13 cellular contexts compared by ENCODE assay signal in the genomic region with DNA sequence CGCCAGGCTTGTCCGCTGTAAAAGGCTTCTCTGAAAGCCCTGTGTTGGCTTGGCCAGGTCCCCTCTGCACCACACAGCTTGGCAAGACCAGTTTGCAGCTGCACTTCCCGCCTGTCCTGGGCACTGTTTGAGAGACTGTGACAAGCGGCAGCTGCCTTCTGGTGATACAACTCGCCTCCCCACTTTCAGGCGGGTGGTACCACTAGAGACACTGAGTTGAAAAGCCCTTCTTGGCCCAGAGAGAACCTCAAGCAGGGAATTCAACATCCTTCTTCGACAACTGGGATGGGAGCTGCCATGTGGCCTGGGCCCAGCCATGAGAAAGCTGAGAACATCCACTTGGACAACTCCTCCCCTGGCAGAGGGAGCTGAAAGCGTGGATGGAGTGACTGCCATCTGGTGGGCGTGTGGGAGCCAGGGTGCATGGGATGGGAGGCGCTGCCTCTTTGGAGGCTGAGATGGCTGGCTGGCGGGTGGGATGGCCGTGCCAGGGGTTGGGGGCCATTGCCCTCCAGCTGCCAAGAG.
DNase-seq lines count a peak whose midpoint lies in the region; ATAC-seq, FAIRE-seq and TF ChIP-seq lines count a peak whose summit lies in the region.
"Had no signal": no experiment of that assay in that cellular context is flagged by ENCODE, and none has a peak within 500 bp of the region (broad histone marks: within the 10 kb centered on the region; RNA-seq: fewer than 3 reads in every experiment).

No MANE protein-coding gene starts in this region.

- H2AFZ ChIP-seq in K562 (ENCODE audit: low read depth, low read length), result peak overlapping the region; percentile 66; the same call in 1 of the 2 replicates

- no peak overlapping the region for H3K27ac ChIP-seq in K562 (ENCODE audit: extremely low read depth, low read depth, low read length)
- H3K27ac ChIP-seq in sigmoid colon, result no peak overlapping the region
- H3K27ac ChIP-seq: Peyer's patch, stomach had no signal

- H3K9ac ChIP-seq in K562 (ENCODE audit: insufficient read depth in 1 of 2, low read depth in 2 of 2, low read length in 2 of 2), result 0 out of 4 replicates have a peak overlapping the region, but pooled peaks of 1 of the 2 experiments have one; percentile 14

- TF ChIP-seq EP300 in K562 (IDR thresholded peaks at IDR 0.05; ENCODE audit: low read length) (no peak), sigmoid colon (IDR thresholded peaks at IDR 0.05) (no peak)

- CTCF ChIA-PET in K562 (lab: Yijun Ruan, JAX; ENCODE audit: low intra/inter-chr PET ratio), result interaction anchor here (0.6 kb wide), 1 partner anchor 58 kb away, joined by 3 read pairs; no protein-coding TSS in a partner anchor

- WGBS in K562 (ENCODE audit: insufficient coverage, low coverage, missing lambda C conversion rate), result 42% methylated on average over 11 of the region's 12 CpGs
- 91 to 94% methylated on average over 12 of the region's 12 CpGs for WGBS in sigmoid colon, 2 donors

- H3K9me3 ChIP-seq in K562 (replicated peaks; ENCODE audit: control insufficient read depth, insufficient read depth, low read depth, low read length) (no peaks in the 10 kb centered on the region), sigmoid colon (no peaks in the 10 kb centered on the region)
- H3K9me3 ChIP-seq: Peyer's patch, stomach had no signal

- in situ Hi-C loops in K562 (cut with MboI), result no loop called here

- no TSS peak for BruUV-seq in K562 (replicated peaks; lab: Mats Ljungman, UMichigan)

- H3K4me3 ChIP-seq in K562, result no peak overlapping the region
- no peak overlapping the region for H3K4me3 ChIP-seq in sigmoid colon
- H3K4me3 ChIP-seq: lung, Peyer's patch, stomach had no signal

- TF ChIP-seq POLR2A in K562 (conservative IDR thresholded peaks at IDR 0.05), result no peak
- TF ChIP-seq POLR2A in sigmoid colon (IDR thresholded peaks at IDR 0.05), result no peak

- peak in 1 of 2 experiments; percentile 70; a peak in 3 of 4 replicates for TF ChIP-seq RAD21 in K562 (CRISPR knock-in tag; conservative IDR thresholded peaks at IDR 0.05 in 1 of 2, IDR thresholded peaks at IDR 0.05 in 1 of 2)

- ATAC-seq in K562, result peak; percentile 84
- no peak for ATAC-seq in HG03175 (IDR thresholded peaks at IDR 0.05; ENCODE audit: unreplicated experiment)

- DNase-seq in NCI-H345 (lab: John Stamatoyannopoulos, UW), result peak; percentile 8
- DNase-seq in NCI-H345 treated with DMSO at 0.1 percent for 48 hours (lab: John Stamatoyannopoulos, UW; ENCODE audit: unreplicated experiment), result no peak
- DNase-seq in K562 (ENCODE audit: extremely low read depth in 1 of 4, low spot score in 3 of 4), result peak in 2 of 4 experiments; percentile 28 to 62
- DNase-seq in putamen (ENCODE audit: low spot score), result peak; percentile 56
- DNase-seq in KG1 (lab: John Stamatoyannopoulos, UW), result no peak
- no peak for DNase-seq in sigmoid colon
- DNase-seq: activated CD4-positive, alpha-beta T cell treated with anti-CD3 and anti-CD28 coated beads, Interleukin-2, amount 50 U/mL, for 1 hour; Peyer's patch; stomach had no signal

- H3K27me3 ChIP-seq in K562 (ENCODE audit: control insufficient read depth in 2 of 2, insufficient read depth in 2 of 2, low read length in 2 of 2), result peaks cover 0 to 7% of the 10 kb centered on the region in 2 experiments; a peak in 2 of 5 replicates
- H3K27me3 ChIP-seq in sigmoid colon, result no peaks in the 10 kb centered on the region
- H3K27me3 ChIP-seq: Peyer's patch, stomach had no signal

- TF ChIP-seq CTCF in LNCAP (IDR thresholded peaks at IDR 0.05), result peak; percentile 9; the same call in 1 of the 2 replicates
- TF ChIP-seq CTCF in K562 (IDR thresholded peaks at IDR 0.05 in 2 of 3, conservative IDR thresholded peaks at IDR 0.05 in 1 of 3; ENCODE audit: insufficient read depth in 2 of 3, low read depth in 1 of 3, low read length in 3 of 3), result peak; percentile 51 to 69 (median 56)
- TF ChIP-seq CTCF in sigmoid colon (IDR thresholded peaks at IDR 0.05), result no peak

- H3K79me2 ChIP-seq in K562 (ENCODE audit: control insufficient read depth, insufficient read depth, low read length), result no peaks in the 10 kb centered on the region

- H3K4me1 ChIP-seq in K562 (replicated peaks in 1 of 2; ENCODE audit: control insufficient read depth in 2 of 2, insufficient read depth in 2 of 2, low read length in 2 of 2) (peaks cover 3 to 9% of the 10 kb centered on the region in 2 experiments; a peak in 4 of 5 replicates), sigmoid colon (peaks cover 0 to 14% (median 6%) of the 10 kb centered on the region in 4 donors)
- H3K4me1 ChIP-seq: Peyer's patch, stomach had no signal

- POLR2A ChIA-PET in K562 (lab: Yijun Ruan, JAX), result no interaction called here

- no peaks in the 10 kb centered on the region for H4K20me1 ChIP-seq in K562 (replicated peaks; ENCODE audit: control insufficient read depth, insufficient read depth, low read length)

- peak; percentile 40 for FAIRE-seq in K562 (lab: Jason Lieb, UNC)
- FAIRE-seq: astrocyte had no signal

- no peaks in the 10 kb centered on the region for H3K36me3 ChIP-seq in K562 (ENCODE audit: control insufficient read depth, insufficient read depth, low read length)
- no peaks in the 10 kb centered on the region for H3K36me3 ChIP-seq in sigmoid colon
- H3K36me3 ChIP-seq: Peyer's patch, stomach had no signal

- no peak overlapping the region for H3K4me2 ChIP-seq in K562 (ENCODE audit: insufficient read depth, low read length)

- intact Hi-C loops in K562 (cut with micrococcal nuclease) (loop anchor here (1.0 kb wide), 1 partner anchor 56 kb away; no protein-coding TSS in a partner anchor), sigmoid colon (cut with DNase I) (no loop called here)

- no peaks in the 10 kb centered on the region for H3K9me1 ChIP-seq in K562 (ENCODE audit: control insufficient read depth, insufficient read depth, low read length)

TF ChIP-seq in K562, 482 proteins besides CTCF, POLR2A, EP300 and RAD21 (continues in another document):
- no peak for TF ChIP-seq BMI1 (IDR thresholded peaks at IDR 0.05; ENCODE audit: low read length)
- TF ChIP-seq, protein P1, sequence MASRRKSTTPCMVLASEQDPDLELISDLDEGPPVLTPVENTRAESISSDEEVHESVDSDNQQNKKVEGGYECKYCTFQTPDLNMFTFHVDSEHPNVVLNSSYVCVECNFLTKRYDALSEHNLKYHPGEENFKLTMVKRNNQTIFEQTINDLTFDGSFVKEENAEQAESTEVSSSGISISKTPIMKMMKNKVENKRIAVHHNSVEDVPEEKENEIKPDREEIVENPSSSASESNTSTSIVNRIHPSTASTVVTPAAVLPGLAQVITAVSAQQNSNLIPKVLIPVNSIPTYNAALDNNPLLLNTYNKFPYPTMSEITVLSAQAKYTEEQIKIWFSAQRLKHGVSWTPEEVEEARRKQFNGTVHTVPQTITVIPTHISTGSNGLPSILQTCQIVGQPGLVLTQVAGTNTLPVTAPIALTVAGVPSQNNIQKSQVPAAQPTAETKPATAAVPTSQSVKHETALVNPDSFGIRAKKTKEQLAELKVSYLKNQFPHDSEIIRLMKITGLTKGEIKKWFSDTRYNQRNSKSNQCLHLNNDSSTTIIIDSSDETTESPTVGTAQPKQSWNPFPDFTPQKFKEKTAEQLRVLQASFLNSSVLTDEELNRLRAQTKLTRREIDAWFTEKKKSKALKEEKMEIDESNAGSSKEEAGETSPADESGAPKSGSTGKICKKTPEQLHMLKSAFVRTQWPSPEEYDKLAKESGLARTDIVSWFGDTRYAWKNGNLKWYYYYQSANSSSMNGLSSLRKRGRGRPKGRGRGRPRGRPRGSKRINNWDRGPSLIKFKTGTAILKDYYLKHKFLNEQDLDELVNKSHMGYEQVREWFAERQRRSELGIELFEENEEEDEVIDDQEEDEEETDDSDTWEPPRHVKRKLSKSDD (conservative IDR thresholded peaks at IDR 0.05; ENCODE audit: low read length), result no peak
- TF ChIP-seq BRCA1 (IDR thresholded peaks at IDR 0.05), result no peak
- TF ChIP-seq BRCA1 (CRISPR knock-in tag; IDR thresholded peaks at IDR 0.05), result no peak
- TF ChIP-seq, protein P2, sequence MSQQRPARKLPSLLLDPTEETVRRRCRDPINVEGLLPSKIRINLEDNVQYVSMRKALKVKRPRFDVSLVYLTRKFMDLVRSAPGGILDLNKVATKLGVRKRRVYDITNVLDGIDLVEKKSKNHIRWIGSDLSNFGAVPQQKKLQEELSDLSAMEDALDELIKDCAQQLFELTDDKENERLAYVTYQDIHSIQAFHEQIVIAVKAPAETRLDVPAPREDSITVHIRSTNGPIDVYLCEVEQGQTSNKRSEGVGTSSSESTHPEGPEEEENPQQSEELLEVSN (IDR thresholded peaks at IDR 0.05; ENCODE audit: borderline replicate concordance in 1 of 2, extremely low read depth in 1 of 2, insufficient read depth in 1 of 2, insufficient read length in 1 of 2, low read depth in 1 of 2, low read length in 1 of 2, poor library complexity in 1 of 2, severe bottlenecking in 1 of 2), result peak in 1 of 2 experiments; percentile 44
- TF ChIP-seq POLR3A (IDR thresholded peaks at IDR 0.05; ENCODE audit: borderline replicate concordance, extremely low read depth, insufficient read depth, insufficient read length), result no peak
- no peak for TF ChIP-seq SAFB (IDR thresholded peaks at IDR 0.05; ENCODE audit: borderline replicate concordance, low read depth, low read length)
- TF ChIP-seq NR2C1 (IDR thresholded peaks at IDR 0.05), result no peak
- 0 out of 2 replicates have a peak, but pooled peaks have one; percentile 14 for TF ChIP-seq NR2C1 (tag; IDR thresholded peaks at IDR 0.05)
- TF ChIP-seq, protein P3, sequence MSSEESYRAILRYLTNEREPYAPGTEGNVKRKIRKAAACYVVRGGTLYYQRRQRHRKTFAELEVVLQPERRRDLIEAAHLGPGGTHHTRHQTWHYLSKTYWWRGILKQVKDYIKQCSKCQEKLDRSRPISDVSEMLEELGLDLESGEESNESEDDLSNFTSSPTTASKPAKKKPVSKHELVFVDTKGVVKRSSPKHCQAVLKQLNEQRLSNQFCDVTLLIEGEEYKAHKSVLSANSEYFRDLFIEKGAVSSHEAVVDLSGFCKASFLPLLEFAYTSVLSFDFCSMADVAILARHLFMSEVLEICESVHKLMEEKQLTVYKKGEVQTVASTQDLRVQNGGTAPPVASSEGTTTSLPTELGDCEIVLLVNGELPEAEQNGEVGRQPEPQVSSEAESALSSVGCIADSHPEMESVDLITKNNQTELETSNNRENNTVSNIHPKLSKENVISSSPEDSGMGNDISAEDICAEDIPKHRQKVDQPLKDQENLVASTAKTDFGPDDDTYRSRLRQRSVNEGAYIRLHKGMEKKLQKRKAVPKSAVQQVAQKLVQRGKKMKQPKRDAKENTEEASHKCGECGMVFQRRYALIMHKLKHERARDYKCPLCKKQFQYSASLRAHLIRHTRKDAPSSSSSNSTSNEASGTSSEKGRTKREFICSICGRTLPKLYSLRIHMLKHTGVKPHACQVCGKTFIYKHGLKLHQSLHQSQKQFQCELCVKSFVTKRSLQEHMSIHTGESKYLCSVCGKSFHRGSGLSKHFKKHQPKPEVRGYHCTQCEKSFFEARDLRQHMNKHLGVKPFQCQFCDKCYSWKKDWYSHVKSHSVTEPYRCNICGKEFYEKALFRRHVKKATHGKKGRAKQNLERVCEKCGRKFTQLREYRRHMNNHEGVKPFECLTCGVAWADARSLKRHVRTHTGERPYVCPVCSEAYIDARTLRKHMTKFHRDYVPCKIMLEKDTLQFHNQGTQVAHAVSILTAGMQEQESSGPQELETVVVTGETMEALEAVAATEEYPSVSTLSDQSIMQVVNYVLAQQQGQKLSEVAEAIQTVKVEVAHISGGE (CRISPR knock-in tag; IDR thresholded peaks at IDR 0.05), result peak in 1 of 3 experiments; percentile 36; a peak in 1 of 6 replicates

Comparison
In these comparisons a context has a peak if more than half of its experiments do, and no peak if none do; other contexts are left out.
1. DNase-seq: peak in NCI-H345 (single experiment) and putamen (single experiment); none in NCI-H345 treated with DMSO at 0.1 percent for 48 hours (single experiment), KG1 (single experiment) and sigmoid colon (single experiment).
2. CTCF ChIP-seq: peak in LNCAP (single experiment) and K562 (3 of 3); none in sigmoid colon (0 of 4).